ENCODE assay signal across 21 cellular contexts in genomic region chr1:210371916-210372315, GRCh38. TPM values are rescaled to one million over a fixed set of nuclear protein-coding genes. Genes with fewer than 3 reads are reported as not detected.
DNase-seq lines count a peak whose midpoint lies in the region; ATAC-seq and TF ChIP-seq lines count a peak whose summit lies in the region.
"Had no signal": no experiment of that assay in that cellular context is flagged by ENCODE, and none has a peak within 500 bp of the region (broad histone marks: within the 10 kb centered on the region; RNA-seq: fewer than 3 reads in every experiment).

No MANE protein-coding gene starts in this region.

- no peak for TF ChIP-seq CTCF in right lobe of liver (IDR thresholded peaks at IDR 0.05)
- no peak for TF ChIP-seq CTCF in PC-9 (conservative IDR thresholded peaks at IDR 0.05)

- peaks cover 17% of the 10 kb centered on the region for H3K4me1 Mint-ChIP-seq in activated CD8-positive, alpha-beta memory T cell treated with anti-CD3 and anti-CD28 coated beads, Interleukin-2, amount 10 ng/mL, durations not matched to agents 7 days and 5 days

- 30% methylated on average over 2 of the region's 2 CpGs for WGBS in right lobe of liver (ENCODE audit: insufficient coverage, low coverage, low lambda C conversion rate, missing lambda C conversion rate)

- peak; percentile 15 for DNase-seq in activated CD8-positive, alpha-beta memory T cell treated with anti-CD3 and anti-CD28 coated beads for 24 hours
- no peak for DNase-seq in activated CD8-positive, alpha-beta memory T cell treated with anti-CD3 and anti-CD28 coated beads, Interleukin-2, amount 10 ng/mL, durations not matched to agents 7 days and 5 days
- DNase-seq in SK-MEL-5 (ENCODE audit: low read depth, low spot score) (peak; percentile 3), right lobe of liver (no peak), PC-9 (no peak), kidney glomerular epithelial cell (lab: John Stamatoyannopoulos, UW) (no peak)
- DNase-seq in stimulated activated CD4-positive, alpha-beta T cell treated with anti-CD3 and anti-CD28 coated beads, Interleukin-4, amount 100 ng/mL, for 4 hours: no peak
- DNase-seq: CD4-positive, CD25-positive, alpha-beta regulatory T cell; Kasumi-1; NCI-H1105; NCI-H1436 treated with DMSO at 0.1 percent for 48 hours; NCI-H1930; NCI-H2107; NCI-H524; NCI-H774; SHP77 had no signal

- H3F3A ChIP-seq in PC-9 (ENCODE audit: insufficient read depth, low read depth): peaks cover 31% of the 10 kb centered on the region

- H3K36me3 ChIP-seq in right lobe of liver: no peaks in the 10 kb centered on the region
- no peaks in the 10 kb centered on the region for H3K36me3 ChIP-seq in PC-9 (ENCODE audit: low read depth)
- H3K36me3 ChIP-seq: BLaER1 had no signal

- POLR2A ChIA-PET in PC-9 (lab: Charles Lee; ENCODE audit: unreplicated experiment): no interaction called here

- in situ Hi-C loops in SK-MEL-5 (cut with HindIII; ENCODE audit: low pct_unique_long_range_greater_than_20kb, low sequenced_read_pairs): no loop called here

- no peak for TF ChIP-seq POLR2A in right lobe of liver (IDR thresholded peaks at IDR 0.05)

- H3K27me3 ChIP-seq in right lobe of liver (no peaks in the 10 kb centered on the region), PC-9 (ENCODE audit: insufficient read depth, low read depth) (no peaks in the 10 kb centered on the region)
- H3K27me3 ChIP-seq: BLaER1 had no signal

- H4K20me1 ChIP-seq in PC-9 (ENCODE audit: insufficient read depth): no peaks in the 10 kb centered on the region
- H4K20me1 ChIP-seq: BLaER1 had no signal

- H3K9me3 ChIP-seq in right lobe of liver: no peaks in the 10 kb centered on the region
- no peaks in the 10 kb centered on the region for H3K9me3 ChIP-seq in PC-9 (ENCODE audit: insufficient read depth, low read depth)
- H3K9me3 ChIP-seq: BLaER1 had no signal

- no TSS peak for BruUV-seq in PC-9 (replicated peaks; lab: Mats Ljungman, UMichigan)

- H3K36me3 Mint-ChIP-seq in activated CD8-positive, alpha-beta memory T cell treated with anti-CD3 and anti-CD28 coated beads, Interleukin-2, amount 10 ng/mL, durations not matched to agents 7 days and 5 days: no peaks in the 10 kb centered on the region
- H3K36me3 Mint-ChIP-seq: CD4-positive, CD25-positive, alpha-beta regulatory T cell had no signal

- ATAC-seq in activated CD8-positive, alpha-beta memory T cell treated with anti-CD3 and anti-CD28 coated beads, Interleukin-2, amount 10 ng/mL, durations not matched to agents 7 days and 5 days: no peak
- ATAC-seq in right lobe of liver: no peak
- ATAC-seq: GM23338, HCT116 had no signal

- H3K4me3 Mint-ChIP-seq in activated CD8-positive, alpha-beta memory T cell treated with anti-CD3 and anti-CD28 coated beads, Interleukin-2, amount 10 ng/mL, durations not matched to agents 7 days and 5 days: no peak overlapping the region
- H3K4me3 Mint-ChIP-seq: CD4-positive, CD25-positive, alpha-beta regulatory T cell; GM23338 had no signal

- H3K9me2 ChIP-seq in PC-9 (ENCODE audit: insufficient read depth): no peaks in the 10 kb centered on the region

- no peaks in the 10 kb centered on the region for H3K79me2 ChIP-seq in PC-9 (ENCODE audit: low read depth)

- intact Hi-C loops in right lobe of liver (cut with DNase I): no loop called here
- intact Hi-C loops in PC-9 (cut with micrococcal nuclease; ENCODE audit: unreplicated experiment): no loop called here

- peaks cover 2% of the 10 kb centered on the region for H3K27me3 Mint-ChIP-seq in activated CD8-positive, alpha-beta memory T cell treated with anti-CD3 and anti-CD28 coated beads, Interleukin-2, amount 10 ng/mL, durations not matched to agents 7 days and 5 days

- H3K27ac ChIP-seq in right lobe of liver: peak overlapping the region in 2 of 3 donors; percentile 7 to 25
- no peak overlapping the region for H3K27ac ChIP-seq in PC-9
- H3K27ac ChIP-seq: BLaER1, HL-60, RWPE1 had no signal

- no peak overlapping the region for H3K27ac Mint-ChIP-seq in activated CD8-positive, alpha-beta memory T cell treated with anti-CD3 and anti-CD28 coated beads, Interleukin-2, amount 10 ng/mL, durations not matched to agents 7 days and 5 days
- H3K27ac Mint-ChIP-seq: CD4-positive, CD25-positive, alpha-beta regulatory T cell; GM23338 had no signal

- H3K4me3 ChIP-seq in right lobe of liver (no peak overlapping the region), PC-9 (no peak overlapping the region)
- H3K4me3 ChIP-seq: BLaER1, GM23338 had no signal

- no peak overlapping the region for H2AFZ ChIP-seq in PC-9
- H2AFZ ChIP-seq: GM23338 had no signal

- CTCF ChIA-PET in activated CD8-positive, alpha-beta memory T cell treated with anti-CD3 and anti-CD28 coated beads, Interleukin-2, amount 10 ng/mL, durations not matched to agents 7 days and 5 days (lab: Charles Lee): interaction anchor here (1.1 kb wide), 1 partner anchor 16 kb away, joined by 3 read pairs; no protein-coding TSS in a partner anchor
- CTCF ChIA-PET in PC-9 (lab: Charles Lee): no interaction called here

- H3K9me3 Mint-ChIP-seq in activated CD8-positive, alpha-beta memory T cell treated with anti-CD3 and anti-CD28 coated beads, Interleukin-2, amount 10 ng/mL, durations not matched to agents 7 days and 5 days (ENCODE audit: low read depth): no peaks in the 10 kb centered on the region
- H3K9me3 Mint-ChIP-seq: CD4-positive, CD25-positive, alpha-beta regulatory T cell; GM23338 had no signal

- H3K4me1 ChIP-seq in right lobe of liver (peaks cover 0 to 36% (median 4%) of the 10 kb centered on the region in 4 donors), PC-9 (replicated peaks; ENCODE audit: insufficient read depth) (peaks cover 35% of the 10 kb centered on the region)
- H3K4me1 ChIP-seq: BLaER1 had no signal

- H3K4me2 ChIP-seq in PC-9: no peak overlapping the region
- H3K4me2 ChIP-seq: BLaER1 had no signal

RNA-seq across cellular contexts. Expression of gene HHAT, which starts 43.2 kb away (rescaled TPM):
- total RNA-seq in activated CD8-positive, alpha-beta memory T cell treated with anti-CD3 and anti-CD28 coated beads, Interleukin-2, amount 10 ng/mL, durations not matched to agents 7 days and 5 days: under 1 TPM; 0.23 to 0.64 TPM
- 24.3 and 29.4 TPM in 2 replicates for total RNA-seq in SK-MEL-5 (2014; rRNA removed; shearing (Covaris generic))
- 20.9 and 25.2 TPM in 2 replicates for polyA plus RNA-seq in SK-MEL-5 (2015; cell fraction: cytosol; rRNA removed)
- 10.7 and 15.1 TPM in 2 replicates for polyA plus RNA-seq in SK-MEL-5 (2015; cell fraction: nucleus; rRNA removed)
- total RNA-seq in right lobe of liver (1 to 10 TPM; 2.2 to 4.1 (median 2.7) TPM), PC-9 (2021) (5.3 and 10.9 TPM in 2 replicates)

Comparison
In these comparisons a context has a peak if more than half of its experiments do, and no peak if none do; other contexts are left out.
1. DNase-seq: peak in activated CD8-positive, alpha-beta memory T cell treated with anti-CD3 and anti-CD28 coated beads for 24 hours (single experiment) and SK-MEL-5 (single experiment); none in activated CD8-positive, alpha-beta memory T cell treated with anti-CD3 and anti-CD28 coated beads, Interleukin-2, amount 10 ng/mL, durations not matched to agents 7 days and 5 days (single experiment), right lobe of liver (0 of 3), stimulated activated CD4-positive, alpha-beta T cell treated with anti-CD3 and anti-CD28 coated beads, Interleukin-4, amount 100 ng/mL, for 4 hours (0 of 2), PC-9 (0 of 2) and kidney glomerular epithelial cell (single experiment).